ENCODE assay signal across 15 cellular contexts in the genomic region with DNA sequence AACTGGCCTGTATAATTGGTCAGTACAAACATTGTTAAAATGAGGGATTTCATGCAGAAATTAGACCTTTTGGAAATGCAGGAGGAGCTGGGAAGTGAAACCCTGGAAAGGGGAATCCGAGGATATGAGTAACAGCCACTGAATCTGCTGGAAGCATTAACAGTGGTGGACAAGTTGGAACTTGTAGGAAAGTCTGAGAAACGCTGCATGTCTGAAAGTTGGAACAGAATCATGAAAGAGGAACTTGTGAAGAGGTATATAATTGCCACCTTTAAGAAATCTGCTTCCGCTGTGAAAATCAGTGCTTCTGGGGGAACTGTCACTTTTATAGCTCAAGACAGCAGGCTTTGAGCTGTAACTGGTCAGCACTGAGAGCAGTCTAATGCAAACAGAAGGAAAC.
"Had no signal": no experiment of that assay in that cellular context is flagged by ENCODE, and none has a peak within 500 bp of the region (broad histone marks: within the 10 kb centered on the region; RNA-seq: fewer than 3 reads in every experiment).

No MANE protein-coding gene starts in this region.

- H3K4me1 Mint-ChIP-seq: activated naive CD4-positive, alpha-beta T cell treated with anti-CD3 and anti-CD28 coated beads, Interleukin-2, amount 50 U/mL, for 24 hours; naive thymus-derived CD8-positive, alpha-beta T cell; stimulated activated naive B cell treated with anti-CD40 and anti-IgM and Interleukin-4, amounts not matched to agents 10 μg/mL and 1 μg/mL and 100 μg/mL, for 72 hours had no signal

- ATAC-seq: body of pancreas; left cardiac atrium; mucosa of descending colon; naive thymus-derived CD8-positive, alpha-beta T cell; right cardiac atrium; stimulated activated naive B cell treated with anti-CD40 and anti-IgM and Interleukin-4, amounts not matched to agents 10 μg/mL and 1 μg/mL and 100 μg/mL, for 72 hours had no signal

- H3K27me3 ChIP-seq: body of pancreas, spleen, tibial nerve had no signal

- H3K27me3 Mint-ChIP-seq: activated naive CD4-positive, alpha-beta T cell treated with anti-CD3 and anti-CD28 coated beads, Interleukin-2, amount 50 U/mL, for 24 hours; naive thymus-derived CD8-positive, alpha-beta T cell; stimulated activated naive B cell treated with anti-CD40 and anti-IgM and Interleukin-4, amounts not matched to agents 10 μg/mL and 1 μg/mL and 100 μg/mL, for 72 hours had no signal

- DNase-seq: activated CD4-positive, alpha-beta T cell treated with anti-CD3 and anti-CD28 coated beads, Interleukin-2, amount 50 U/mL, for 4 hours; activated CD4-positive, CD25-positive, alpha-beta regulatory T cell treated with anti-CD3 and anti-CD28 coated beads, Interleukin-2, amount 50 U/mL, for 72 hours; activated T-cell treated with anti-CD3 and anti-CD28 coated beads, Interleukin-2, amount 50 U/mL, for 1 hour; body of pancreas; effector memory CD4-positive, alpha-beta T cell; glutamatergic neuron; left cardiac atrium; mucosa of descending colon; naive thymus-derived CD8-positive, alpha-beta T cell; right cardiac atrium; spleen; stimulated activated CD4-positive, alpha-beta T cell treated with anti-CD3 and anti-CD28 coated beads, Interleukin-2, amount 100 ng/mL, for 24 hours; stimulated activated naive B cell treated with anti-CD40 and anti-IgM and Interleukin-4, amounts not matched to agents 10 μg/mL and 1 μg/mL and 100 μg/mL, for 72 hours had no signal

- H3K36me3 ChIP-seq: spleen, tibial nerve had no signal

- H3K27ac Mint-ChIP-seq: activated naive CD4-positive, alpha-beta T cell treated with anti-CD3 and anti-CD28 coated beads, Interleukin-2, amount 50 U/mL, for 24 hours; naive thymus-derived CD8-positive, alpha-beta T cell; stimulated activated naive B cell treated with anti-CD40 and anti-IgM and Interleukin-4, amounts not matched to agents 10 μg/mL and 1 μg/mL and 100 μg/mL, for 72 hours had no signal

- H3K4me3 Mint-ChIP-seq: activated naive CD4-positive, alpha-beta T cell treated with anti-CD3 and anti-CD28 coated beads, Interleukin-2, amount 50 U/mL, for 24 hours; naive thymus-derived CD8-positive, alpha-beta T cell; stimulated activated naive B cell treated with anti-CD40 and anti-IgM and Interleukin-4, amounts not matched to agents 10 μg/mL and 1 μg/mL and 100 μg/mL, for 72 hours had no signal

- H3K4me3 ChIP-seq: body of pancreas, mucosa of descending colon, spleen, tibial nerve had no signal

- H3K36me3 Mint-ChIP-seq: activated naive CD4-positive, alpha-beta T cell treated with anti-CD3 and anti-CD28 coated beads, Interleukin-2, amount 50 U/mL, for 24 hours; naive thymus-derived CD8-positive, alpha-beta T cell; stimulated activated naive B cell treated with anti-CD40 and anti-IgM and Interleukin-4, amounts not matched to agents 10 μg/mL and 1 μg/mL and 100 μg/mL, for 72 hours had no signal

- H3K9me3 Mint-ChIP-seq: activated naive CD4-positive, alpha-beta T cell treated with anti-CD3 and anti-CD28 coated beads, Interleukin-2, amount 50 U/mL, for 24 hours had no signal

- H3K4me1 ChIP-seq: body of pancreas, spleen, tibial nerve had no signal

- H3K9me3 ChIP-seq: body of pancreas, tibial nerve had no signal

- H3K27ac ChIP-seq: body of pancreas, spleen, tibial nerve had no signal
